Comparison of ENCODE assay signal across 8 cellular contexts in the genomic region with DNA sequence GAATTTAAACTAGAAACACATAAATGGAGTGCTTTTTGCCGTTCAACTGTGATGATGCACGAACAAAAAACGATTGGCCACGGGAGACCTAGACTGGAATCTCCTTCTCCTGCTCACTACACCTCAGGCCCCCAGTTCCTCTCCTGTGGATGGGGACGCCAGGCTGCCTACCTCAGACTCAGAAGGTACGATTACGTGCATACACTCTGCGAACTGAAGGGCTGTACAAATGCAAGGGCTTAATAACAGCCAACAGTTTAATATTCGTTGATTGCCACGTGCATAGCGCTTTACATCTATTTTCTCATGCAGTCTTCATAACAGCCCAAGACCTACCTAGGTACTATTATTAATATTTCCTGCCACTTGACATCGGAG. TPM values are rescaled to one million over a fixed set of nuclear protein-coding genes. Genes with fewer than 3 reads are reported as not detected.
DNase-seq lines count a peak whose midpoint lies in the region; ATAC-seq and TF ChIP-seq lines count a peak whose summit lies in the region.

No MANE protein-coding gene starts in this region.

- TF ChIP-seq RAD21 in neural cell (conservative IDR thresholded peaks at IDR 0.05) = no peak

- no peak for TF ChIP-seq CTCF in neural cell (IDR thresholded peaks at IDR 0.05; ENCODE audit: poor library complexity, severe bottlenecking)

- no peaks in the 10 kb centered on the region for H3K36me3 Mint-ChIP-seq in CD4-positive, alpha-beta memory T cell

- intact Hi-C loops in CD4-positive, alpha-beta memory T cell (cut with micrococcal nuclease) = loop anchor here (1.0 to 5.0 kb wide), 6 partner anchors 50 to 535 kb away; a partner anchor contains a TSS

- DNase-seq in CD4-positive, alpha-beta memory T cell = no peak
- DNase-seq in NCI-H2227 (lab: John Stamatoyannopoulos, UW; ENCODE audit: unreplicated experiment) (peak; percentile 41), NCI-H2081 treated with DMSO at 0.1 percent for 48 hours (lab: John Stamatoyannopoulos, UW) (no peak), EL (no peak), H4 (ENCODE audit: low spot score) (no peak)

- H3F3A ChIP-seq in neural cell (ENCODE audit: insufficient read depth, low read length, poor library complexity, severe bottlenecking) = no peaks in the 10 kb centered on the region

- H3K4me2 ChIP-seq in neural cell (ENCODE audit: low read length) = peak overlapping the region; percentile 87

- H3K4me3 ChIP-seq in CD4-positive, alpha-beta memory T cell (ENCODE audit: low read length in 2 of 2) = peak overlapping the region; percentile 46 to 78
- H3K4me3 ChIP-seq in duodenal mucosa (ENCODE audit: low read depth in 1 of 2, low read length in 2 of 2) (peak overlapping the region; percentile 79 to 83), neural cell (ENCODE audit: low read length) (peak overlapping the region; percentile 97)

- H3K36me3 ChIP-seq in CD4-positive, alpha-beta memory T cell (ENCODE audit: insufficient read depth, low read length) = no peaks in the 10 kb centered on the region
- no peaks in the 10 kb centered on the region for H3K36me3 ChIP-seq in duodenal mucosa (ENCODE audit: control insufficient read depth in 1 of 2, insufficient read depth in 2 of 2, low read length in 2 of 2)
- H3K36me3 ChIP-seq in neural cell (ENCODE audit: insufficient read depth, low read length) = no peaks in the 10 kb centered on the region

- POLR2A ChIA-PET in CD4-positive, alpha-beta memory T cell (lab: Charles Lee; ENCODE audit: partially characterized antibody) = interaction anchor here (0.6 to 2.8 kb wide), 16 partner anchors 9 to 1967 kb away, joined by 3 to 44 read pairs (median 4); a partner anchor contains a TSS

- no peaks in the 10 kb centered on the region for H3K27me3 Mint-ChIP-seq in CD4-positive, alpha-beta memory T cell

- peaks cover 15% of the 10 kb centered on the region for H3K4me1 ChIP-seq in CD4-positive, alpha-beta memory T cell (ENCODE audit: insufficient read depth, low read length)
- peaks cover 0 to 20% of the 10 kb centered on the region in 2 donors for H3K4me1 ChIP-seq in duodenal mucosa (ENCODE audit: control insufficient read depth in 1 of 2, insufficient read depth in 2 of 2, low read length in 2 of 2)

- H3K9me3 ChIP-seq in CD4-positive, alpha-beta memory T cell (ENCODE audit: control insufficient read depth in 1 of 2, low read length in 2 of 2) = no peaks in the 10 kb centered on the region
- H3K9me3 ChIP-seq in duodenal mucosa (ENCODE audit: control insufficient read depth in 1 of 2, low read length in 2 of 2) (no peaks in the 10 kb centered on the region), neural cell (ENCODE audit: low read length) (no peaks in the 10 kb centered on the region)

- H3K9me2 ChIP-seq in neural cell (ENCODE audit: insufficient read depth, low read length) = no peaks in the 10 kb centered on the region

- no peak for ATAC-seq in GM18870 (IDR thresholded peaks at IDR 0.05; ENCODE audit: unreplicated experiment)

- peaks cover 25% of the 10 kb centered on the region for H3K79me2 ChIP-seq in neural cell (replicated peaks; ENCODE audit: insufficient read depth, low read length)

- peak overlapping the region; percentile 84 to 91 (median 86) for H3K4me3 Mint-ChIP-seq in CD4-positive, alpha-beta memory T cell

- peaks cover 17 to 33% (median 23%) of the 10 kb centered on the region in 4 donors for H3K4me1 Mint-ChIP-seq in CD4-positive, alpha-beta memory T cell

- no peaks in the 10 kb centered on the region for H4K20me1 ChIP-seq in neural cell (ENCODE audit: insufficient read depth)

- H3K9ac ChIP-seq in duodenal mucosa (ENCODE audit: low read depth in 1 of 2, low read length in 2 of 2) = peak overlapping the region; percentile 38 to 61
- peak overlapping the region; percentile 83 for H3K9ac ChIP-seq in neural cell (ENCODE audit: low read length)

- H2AFZ ChIP-seq in neural cell (ENCODE audit: low read depth, low read length) = peak overlapping the region; percentile 94

- CTCF ChIA-PET in CD4-positive, alpha-beta memory T cell (lab: Charles Lee; ENCODE audit: partially characterized antibody) = interaction anchor here (0.9 to 5.0 kb wide), 12 partner anchors 9 to 306 kb away, joined by 3 to 30 read pairs (median 5); no protein-coding TSS in a partner anchor

- TF ChIP-seq EP300 in neural cell (conservative IDR thresholded peaks at IDR 0.05; ENCODE audit: poor library complexity, severe bottlenecking) = no peak

- peaks cover 0 to 2% (median 0%) of the 10 kb centered on the region in 8 donors for H3K9me3 Mint-ChIP-seq in CD4-positive, alpha-beta memory T cell

- H3K27me3 ChIP-seq in CD4-positive, alpha-beta memory T cell (ENCODE audit: insufficient read depth, low read length) = no peaks in the 10 kb centered on the region
- H3K27me3 ChIP-seq in duodenal mucosa (ENCODE audit: control insufficient read depth in 1 of 2, insufficient read depth in 2 of 2, low read length in 2 of 2) (no peaks in the 10 kb centered on the region), neural cell (ENCODE audit: insufficient read depth, low read depth, low read length) (no peaks in the 10 kb centered on the region)

- H3K27ac Mint-ChIP-seq in CD4-positive, alpha-beta memory T cell = peak overlapping the region; percentile 81 to 93 (median 91)

- peak overlapping the region; percentile 58 for H3K27ac ChIP-seq in CD4-positive, alpha-beta memory T cell (ENCODE audit: low read depth, low read length)
- H3K27ac ChIP-seq in duodenal mucosa (ENCODE audit: low read depth, low read length) (peak overlapping the region; percentile 5), neural cell (ENCODE audit: low read length) (peak overlapping the region; percentile 79)

TF ChIP-seq in neural cell, 6 proteins besides CTCF, POLR2A, EP300 and RAD21:
- TF ChIP-seq, protein P1, sequence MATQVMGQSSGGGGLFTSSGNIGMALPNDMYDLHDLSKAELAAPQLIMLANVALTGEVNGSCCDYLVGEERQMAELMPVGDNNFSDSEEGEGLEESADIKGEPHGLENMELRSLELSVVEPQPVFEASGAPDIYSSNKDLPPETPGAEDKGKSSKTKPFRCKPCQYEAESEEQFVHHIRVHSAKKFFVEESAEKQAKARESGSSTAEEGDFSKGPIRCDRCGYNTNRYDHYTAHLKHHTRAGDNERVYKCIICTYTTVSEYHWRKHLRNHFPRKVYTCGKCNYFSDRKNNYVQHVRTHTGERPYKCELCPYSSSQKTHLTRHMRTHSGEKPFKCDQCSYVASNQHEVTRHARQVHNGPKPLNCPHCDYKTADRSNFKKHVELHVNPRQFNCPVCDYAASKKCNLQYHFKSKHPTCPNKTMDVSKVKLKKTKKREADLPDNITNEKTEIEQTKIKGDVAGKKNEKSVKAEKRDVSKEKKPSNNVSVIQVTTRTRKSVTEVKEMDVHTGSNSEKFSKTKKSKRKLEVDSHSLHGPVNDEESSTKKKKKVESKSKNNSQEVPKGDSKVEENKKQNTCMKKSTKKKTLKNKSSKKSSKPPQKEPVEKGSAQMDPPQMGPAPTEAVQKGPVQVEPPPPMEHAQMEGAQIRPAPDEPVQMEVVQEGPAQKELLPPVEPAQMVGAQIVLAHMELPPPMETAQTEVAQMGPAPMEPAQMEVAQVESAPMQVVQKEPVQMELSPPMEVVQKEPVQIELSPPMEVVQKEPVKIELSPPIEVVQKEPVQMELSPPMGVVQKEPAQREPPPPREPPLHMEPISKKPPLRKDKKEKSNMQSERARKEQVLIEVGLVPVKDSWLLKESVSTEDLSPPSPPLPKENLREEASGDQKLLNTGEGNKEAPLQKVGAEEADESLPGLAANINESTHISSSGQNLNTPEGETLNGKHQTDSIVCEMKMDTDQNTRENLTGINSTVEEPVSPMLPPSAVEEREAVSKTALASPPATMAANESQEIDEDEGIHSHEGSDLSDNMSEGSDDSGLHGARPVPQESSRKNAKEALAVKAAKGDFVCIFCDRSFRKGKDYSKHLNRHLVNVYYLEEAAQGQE (IDR thresholded peaks at IDR 0.05; ENCODE audit: borderline replicate concordance) = no peak
- TF ChIP-seq TAF1 (IDR thresholded peaks at IDR 0.05; ENCODE audit: low read depth) = no peak
- no peak for TF ChIP-seq POLR2AphosphoS5 (IDR thresholded peaks at IDR 0.05)
- no peak for TF ChIP-seq MXI1 (conservative IDR thresholded peaks at IDR 0.05; ENCODE audit: poor library complexity, severe bottlenecking)
- TF ChIP-seq SMC3 (conservative IDR thresholded peaks at IDR 0.05; ENCODE audit: poor library complexity) = no peak
- no peak for TF ChIP-seq EZH2 (IDR thresholded peaks at IDR 0.05; ENCODE audit: borderline replicate concordance, insufficient read depth, low read length, poor library complexity, severe bottlenecking)

RNA-seq across cellular contexts. Expression of a gene that starts 0.5 kb away (rescaled TPM):
- 10 to 100 TPM; 10.7 to 11.2 TPM for total RNA-seq in CD4-positive, alpha-beta memory T cell
- polyA plus RNA-seq in CD4-positive, alpha-beta memory T cell = 1 to 10 TPM; 3.2 to 3.3 TPM
- 18.6 and 18.8 TPM in 2 replicates for polyA plus RNA-seq in neural cell
- 20.2 and 26.3 TPM in 2 replicates for polyA minus RNA-seq in neural cell
- total RNA-seq in H4 (2014; rRNA removed; shearing (Covaris generic)) = 0.33 and 1.2 TPM in 2 replicates

Comparison
In these comparisons a context has a peak if more than half of its experiments do, and no peak if none do; other contexts are left out.
1. H3K27ac ChIP-seq: peak in every context shown above with its lines; median percentile 79 in neural cell; 58 in CD4-positive, alpha-beta memory T cell; 5 in duodenal mucosa.